In the genomic region with DNA sequence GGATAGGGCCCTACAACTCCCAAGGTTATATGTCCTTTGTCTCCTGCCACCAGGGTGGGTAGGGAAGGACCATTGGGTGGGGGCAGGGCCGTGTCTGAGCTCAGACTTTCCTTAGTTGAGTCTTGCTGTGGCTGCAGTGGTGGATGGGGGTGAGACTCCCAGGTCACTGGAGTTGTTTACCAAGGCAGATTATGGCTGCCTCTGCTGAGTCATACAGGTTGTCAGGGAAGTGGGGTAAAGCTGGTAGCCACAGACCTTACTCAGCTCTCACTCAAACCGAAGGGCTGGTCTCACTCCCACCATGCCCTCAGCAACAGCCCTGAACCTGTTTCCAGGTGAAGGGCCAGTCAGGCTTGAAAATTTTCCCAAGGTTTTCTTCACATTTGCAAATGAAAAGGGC, we compare ENCODE assay signal across 16 cellular contexts. TPM values are rescaled to one million over a fixed set of nuclear protein-coding genes. Genes with fewer than 3 reads are reported as not detected.
DNase-seq lines count a peak whose midpoint lies in the region; ATAC-seq and TF ChIP-seq lines count a peak whose summit lies in the region.
"Had no signal": no experiment of that assay in that cellular context is flagged by ENCODE, and none has a peak within 500 bp of the region (broad histone marks: within the 10 kb centered on the region; RNA-seq: fewer than 3 reads in every experiment).

No MANE protein-coding gene starts in this region.

- ATAC-seq in naive thymus-derived CD8-positive, alpha-beta T cell = no peak
- ATAC-seq in HG02798 (IDR thresholded peaks at IDR 0.05; ENCODE audit: poor library complexity, unreplicated experiment) (no peak), left cardiac atrium (no peak)
- ATAC-seq: effector memory CD8-positive, alpha-beta T cell; foreskin keratinocyte had no signal

- no peak overlapping the region for H3K9ac ChIP-seq in HUES64 (ENCODE audit: low read depth, low read length)

- peaks cover 10% of the 10 kb centered on the region for H3K36me3 Mint-ChIP-seq in MCF 10A (ENCODE audit: insufficient read depth, unreplicated experiment)
- peaks cover 20% of the 10 kb centered on the region for H3K36me3 Mint-ChIP-seq in activated naive CD8-positive, alpha-beta T cell treated with anti-CD3 and anti-CD28 coated beads for 36 hours
- H3K36me3 Mint-ChIP-seq in naive thymus-derived CD8-positive, alpha-beta T cell = peaks cover 16 to 26% (median 25%) of the 10 kb centered on the region in 3 donors

- no peak overlapping the region for H3K4me3 Mint-ChIP-seq in MCF 10A (ENCODE audit: unreplicated experiment)
- H3K4me3 Mint-ChIP-seq in activated naive CD8-positive, alpha-beta T cell treated with anti-CD3 and anti-CD28 coated beads for 36 hours = no peak overlapping the region
- no peak overlapping the region for H3K4me3 Mint-ChIP-seq in naive thymus-derived CD8-positive, alpha-beta T cell
- H3K4me3 Mint-ChIP-seq: activated naive CD4-positive, alpha-beta T cell treated with anti-CD3 and anti-CD28 coated beads, Interleukin-2, amount 50 U/mL, for 24 hours; effector memory CD8-positive, alpha-beta T cell had no signal

- H3K4me3 ChIP-seq in breast epithelium (no peak overlapping the region), HUES64 (ENCODE audit: low read length) (no peak overlapping the region)

- H3K9me3 ChIP-seq in breast epithelium (peaks cover 6 to 11% of the 10 kb centered on the region in 2 donors), HUES64 (ENCODE audit: insufficient read depth, low read depth, low read length) (no peaks in the 10 kb centered on the region)

- CTCF ChIA-PET in MCF 10A (lab: Yijun Ruan, JAX) = no interaction called here

- H3K27me3 ChIP-seq in breast epithelium (peaks cover 0 to 12% of the 10 kb centered on the region in 2 donors), HUES64 (ENCODE audit: insufficient read depth, low read length) (no peaks in the 10 kb centered on the region)
- H3K27me3 ChIP-seq: foreskin keratinocyte had no signal

- no peaks in the 10 kb centered on the region for H3K4me1 ChIP-seq in breast epithelium
- H3K4me1 ChIP-seq in HUES64 (ENCODE audit: insufficient read depth, low read length) = 0 out of 2 replicates have a peak, but pooled peaks cover 7% of the 10 kb centered on the region
- H3K4me1 ChIP-seq: foreskin keratinocyte had no signal

- H3K9me3 Mint-ChIP-seq in MCF 10A (ENCODE audit: unreplicated experiment) = no peaks in the 10 kb centered on the region
- peaks cover 15% of the 10 kb centered on the region for H3K9me3 Mint-ChIP-seq in activated naive CD8-positive, alpha-beta T cell treated with anti-CD3 and anti-CD28 coated beads for 36 hours
- H3K9me3 Mint-ChIP-seq in naive thymus-derived CD8-positive, alpha-beta T cell = peaks cover 0 to 18% (median 5%) of the 10 kb centered on the region in 9 donors

- no TSS peak for BruUV-seq in MCF 10A (replicated peaks; lab: Mats Ljungman, UMichigan)

- peaks cover 23% of the 10 kb centered on the region for H3K27me3 Mint-ChIP-seq in MCF 10A (ENCODE audit: insufficient read depth, unreplicated experiment)
- H3K27me3 Mint-ChIP-seq in activated naive CD8-positive, alpha-beta T cell treated with anti-CD3 and anti-CD28 coated beads for 36 hours = no peaks in the 10 kb centered on the region
- no peaks in the 10 kb centered on the region for H3K27me3 Mint-ChIP-seq in naive thymus-derived CD8-positive, alpha-beta T cell
- H3K27me3 Mint-ChIP-seq: activated naive CD4-positive, alpha-beta T cell treated with anti-CD3 and anti-CD28 coated beads, Interleukin-2, amount 50 U/mL, for 24 hours; effector memory CD8-positive, alpha-beta T cell had no signal

- H3K27ac ChIP-seq in breast epithelium = no peak overlapping the region
- H3K27ac ChIP-seq in HUES64 (ENCODE audit: low read depth, low read length) = peak overlapping the region; percentile 30; the same call in 1 of the 2 replicates
- H3K27ac ChIP-seq: foreskin keratinocyte, RWPE1 had no signal

- DNase-seq in MCF 10A (ENCODE audit: unreplicated experiment) (peak; percentile 6), breast epithelium (ENCODE audit: low spot score in 2 of 2) (no peak), left cardiac atrium (no peak)
- peak; percentile 2 for DNase-seq in activated naive CD8-positive, alpha-beta T cell treated with anti-CD3 and anti-CD28 coated beads for 36 hours
- peak; percentile 2 to 25 for DNase-seq in stimulated activated CD8-positive, alpha-beta memory T cell treated with anti-CD3 and anti-CD28 coated beads, Interleukin-7, amount 100 ng/mL, for 48 hours (ENCODE audit: extremely low read depth in 1 of 2, low read depth in 1 of 2)
- no peak for DNase-seq in naive thymus-derived CD8-positive, alpha-beta T cell
- DNase-seq: central memory CD4-positive, alpha-beta T cell; effector memory CD8-positive, alpha-beta T cell; foreskin keratinocyte; GOT3; NCI-H2081 treated with DMSO at 0.1 percent for 48 hours; NCI-H526 treated with DMSO at 0.1 percent for 48 hours had no signal

- H3K4me1 Mint-ChIP-seq in MCF 10A (ENCODE audit: insufficient read depth, unreplicated experiment) = no peaks in the 10 kb centered on the region
- H3K4me1 Mint-ChIP-seq in activated naive CD8-positive, alpha-beta T cell treated with anti-CD3 and anti-CD28 coated beads for 36 hours = no peaks in the 10 kb centered on the region
- no peaks in the 10 kb centered on the region for H3K4me1 Mint-ChIP-seq in naive thymus-derived CD8-positive, alpha-beta T cell
- H3K4me1 Mint-ChIP-seq: activated naive CD4-positive, alpha-beta T cell treated with anti-CD3 and anti-CD28 coated beads, Interleukin-2, amount 50 U/mL, for 24 hours had no signal

- intact Hi-C loops in MCF 10A (cut with micrococcal nuclease) = no loop called here
- intact Hi-C loops in breast epithelium (cut with DNase I; ENCODE audit: low total_unique reads) = no loop called here
- intact Hi-C loops in left cardiac atrium (cut with DNase I) = no loop called here

- 69% methylated on average over 2 of the region's 2 CpGs for WGBS in HUES64

- POLR2A ChIA-PET in MCF 10A (lab: Yijun Ruan, JAX) = no interaction called here
- POLR2A ChIA-PET in naive thymus-derived CD8-positive, alpha-beta T cell (lab: Charles Lee) = no interaction called here

- H3K36me3 ChIP-seq in breast epithelium = no peaks in the 10 kb centered on the region
- H3K36me3 ChIP-seq in HUES64 (ENCODE audit: insufficient read depth, low read length) = no peaks in the 10 kb centered on the region; the same call in 1 of the 2 replicates

- TF ChIP-seq CTCF in MCF 10A (IDR thresholded peaks at IDR 0.05; ENCODE audit: unreplicated experiment) (no peak), breast epithelium (IDR thresholded peaks at IDR 0.05) (no peak)

- no peak overlapping the region for H3K27ac Mint-ChIP-seq in MCF 10A (ENCODE audit: low read depth, unreplicated experiment)
- no peak overlapping the region for H3K27ac Mint-ChIP-seq in activated naive CD8-positive, alpha-beta T cell treated with anti-CD3 and anti-CD28 coated beads for 36 hours
- no peak overlapping the region for H3K27ac Mint-ChIP-seq in naive thymus-derived CD8-positive, alpha-beta T cell
- H3K27ac Mint-ChIP-seq: activated naive CD4-positive, alpha-beta T cell treated with anti-CD3 and anti-CD28 coated beads, Interleukin-2, amount 50 U/mL, for 24 hours had no signal

- TF ChIP-seq POLR2A in breast epithelium (IDR thresholded peaks at IDR 0.05) = no peak

RNA-seq across cellular contexts. Expression of a gene that starts 58.8 kb away (rescaled TPM):
- 1.7 and 3.1 TPM in 2 replicates for total RNA-seq in MCF 10A (2022)
- 10 to 100 TPM in 2 of 3 donors, under 1 TPM in 1; 0.64 to 52.7 (median 30.2) TPM for total RNA-seq in breast epithelium
- 2.4 TPM for polyA plus RNA-seq in HUES64 (2013, experiment 1 of 2)
- polyA plus RNA-seq in HUES64 (2013, experiment 2 of 2) = 3.4 TPM
- 1 to 10 TPM; 1.5 to 1.9 TPM for total RNA-seq in activated naive CD8-positive, alpha-beta T cell treated with anti-CD3 and anti-CD28 coated beads for 36 hours
- 1 to 10 TPM; 5.6 to 7.9 TPM for total RNA-seq in naive thymus-derived CD8-positive, alpha-beta T cell
- polyA plus RNA-seq in naive thymus-derived CD8-positive, alpha-beta T cell = 1 to 10 TPM; 1.9 to 3.4 (median 2.4) TPM
- under 1 TPM; 0.41 to 0.55 TPM for total RNA-seq in left cardiac atrium

Comparison
In these comparisons a context has a peak if more than half of its experiments do, and no peak if none do; other contexts are left out.
1. DNase-seq: peak in MCF 10A (single experiment), activated naive CD8-positive, alpha-beta T cell treated with anti-CD3 and anti-CD28 coated beads for 36 hours (single experiment) and stimulated activated CD8-positive, alpha-beta memory T cell treated with anti-CD3 and anti-CD28 coated beads, Interleukin-7, amount 100 ng/mL, for 48 hours (2 of 2); none in breast epithelium (0 of 2), naive thymus-derived CD8-positive, alpha-beta T cell (0 of 10) and left cardiac atrium (single experiment).